8 cellular contexts compared by ENCODE assay signal in genomic region chr1:115976900-115977480, GRCh38. TPM values are rescaled to one million over a fixed set of nuclear protein-coding genes. Genes with fewer than 3 reads are reported as not detected.
DNase-seq lines count a peak whose midpoint lies in the region; TF ChIP-seq lines count a peak whose summit lies in the region.

No MANE protein-coding gene starts in this region.

- H3K9me3 Mint-ChIP-seq in endothelial cell (ENCODE audit: unreplicated experiment) (no peaks in the 10 kb centered on the region), nephron progenitor cell (no peaks in the 10 kb centered on the region)

- H3K4me1 Mint-ChIP-seq in endothelial cell (ENCODE audit: unreplicated experiment) = peaks cover 22% of the 10 kb centered on the region
- peaks cover 13% of the 10 kb centered on the region for H3K4me1 Mint-ChIP-seq in nephron progenitor cell

- TF ChIP-seq CTCF in endothelial cell (IDR thresholded peaks at IDR 0.05; ENCODE audit: unreplicated experiment) (no peak), nephron progenitor cell (IDR thresholded peaks at IDR 0.05) (no peak), GM10248 (IDR thresholded peaks at IDR 0.05; ENCODE audit: control extremely low read depth, extremely low read depth, low read depth, missing control alignments) (no peak)

- H3K4me3 Mint-ChIP-seq in endothelial cell (ENCODE audit: unreplicated experiment) = peak overlapping the region; percentile 96
- peak overlapping the region; percentile 80 for H3K4me3 Mint-ChIP-seq in nephron progenitor cell

- H3K36me3 Mint-ChIP-seq in endothelial cell (ENCODE audit: low read depth, unreplicated experiment) = no peaks in the 10 kb centered on the region
- H3K36me3 Mint-ChIP-seq in nephron progenitor cell (ENCODE audit: low read depth) = no peaks in the 10 kb centered on the region

- H3K27me3 Mint-ChIP-seq in endothelial cell (ENCODE audit: unreplicated experiment) (peaks cover 8% of the 10 kb centered on the region), nephron progenitor cell (ENCODE audit: low read depth, poor library complexity) (peaks cover 29% of the 10 kb centered on the region)

- H3K4me3 ChIP-seq in GM08714 (ENCODE audit: low read length) = peak overlapping the region; percentile 51; the same call in 1 of the 2 replicates

- H3K27ac Mint-ChIP-seq in endothelial cell (ENCODE audit: unreplicated experiment) (peak overlapping the region; percentile 90), nephron progenitor cell (no peak overlapping the region)

- CTCF ChIA-PET in GM10248 (lab: Yijun Ruan, JAX) = interaction anchor here (1.1 kb wide), 1 partner anchor 168 kb away, joined by 3 read pairs; no protein-coding TSS in a partner anchor

- peak; percentile 41 for DNase-seq in NOMO-1 treated with DMSO at 0.1 percent for 48 hours (lab: John Stamatoyannopoulos, UW; ENCODE audit: unreplicated experiment)
- no peak for DNase-seq in endothelial cell (ENCODE audit: low spot score)
- DNase-seq in nephron progenitor cell = no peak
- no peak for DNase-seq in cortex of kidney (lab: John Stamatoyannopoulos, UW)
- DNase-seq in NCI-H1694 treated with DMSO at 0.1 percent for 48 hours (lab: John Stamatoyannopoulos, UW) = no peak
- no peak for DNase-seq in iPS-NIHi11 (ENCODE audit: low spot score)
- DNase-seq in GM10248 (ENCODE audit: extremely low spot score) = no peak

- POLR2A ChIA-PET in GM10248 (lab: Yijun Ruan, JAX) = no interaction called here

RNA-seq across cellular contexts. Expression of gene SLC22A15, which starts 0.7 kb away (rescaled TPM):
- 21.9 TPM for total RNA-seq in endothelial cell (ENCODE audit: unreplicated experiment)
